ENCODE assay signal across 8 cellular contexts in the genomic region with DNA sequence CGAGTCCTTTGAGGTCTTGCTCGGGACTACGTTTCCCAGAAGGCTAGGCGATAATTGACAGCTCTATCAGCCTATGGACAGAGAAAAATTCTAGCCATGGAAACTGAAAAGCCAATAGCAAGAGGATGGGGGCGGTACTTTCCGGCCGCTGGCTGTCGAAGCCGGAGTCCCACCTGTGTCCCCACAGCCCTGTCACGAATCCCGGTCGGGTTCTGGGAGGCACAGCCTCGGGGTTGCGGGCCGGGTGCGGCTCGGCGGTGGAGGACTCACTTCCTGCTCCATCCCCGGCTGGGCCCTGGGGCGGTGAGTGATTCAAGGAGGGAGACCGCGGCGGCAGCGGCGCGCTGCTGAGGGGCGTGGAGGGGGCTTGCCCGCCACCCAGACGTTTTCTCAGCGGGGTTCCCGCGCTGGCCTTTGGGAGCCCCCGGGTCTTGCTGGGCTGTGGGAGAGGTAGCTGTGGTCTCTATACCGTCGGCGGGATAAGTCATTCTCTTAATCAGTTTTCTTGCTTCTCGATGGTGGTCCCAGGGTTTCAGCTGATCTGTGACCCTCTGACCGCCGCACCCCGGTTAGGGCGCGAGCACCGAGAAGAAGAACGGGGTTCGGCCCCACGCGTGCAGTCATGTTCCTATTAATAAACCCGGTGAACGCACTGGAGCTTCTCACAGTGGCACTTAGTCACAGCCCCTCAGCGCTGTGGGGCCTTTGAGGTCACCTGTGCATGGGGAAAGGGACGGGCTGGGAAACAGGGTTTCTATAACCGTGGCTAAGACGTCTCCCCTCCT. TPM values are rescaled to one million over a fixed set of nuclear protein-coding genes. Genes with fewer than 3 reads are reported as not detected.
DNase-seq lines count a peak whose midpoint lies in the region; ATAC-seq and TF ChIP-seq lines count a peak whose summit lies in the region.

TSS of gene ZNF774 (plus strand) at position 176 of the 785 bp plus-strand sequence. CDS start 2,377 bp downstream, outside the sequence.

- no peaks in the 10 kb centered on the region; the same call in none of the 2 replicates for H3K27me3 Mint-ChIP-seq in HFFc6 (ENCODE audit: insufficient read depth)
- peaks cover 45% of the 10 kb centered on the region for H3K27me3 Mint-ChIP-seq in activated naive CD4-positive, alpha-beta T cell treated with anti-CD3 and anti-CD28 coated beads, Interleukin-2, amount 10 ng/mL, durations not matched to agents 7 days and 5 days

- peak within 1 kb of the TSS; percentile 94 for H3K4me3 Mint-ChIP-seq in HFFc6
- H3K4me3 Mint-ChIP-seq in activated naive CD4-positive, alpha-beta T cell treated with anti-CD3 and anti-CD28 coated beads, Interleukin-2, amount 10 ng/mL, durations not matched to agents 7 days and 5 days, result peak within 1 kb of the TSS; percentile 84

- no peak for TF ChIP-seq POLR2A in testis (IDR thresholded peaks at IDR 0.05)

- 1 to 2% methylated on average over 25 to 26 of the region's 53 CpGs for WGBS in testis, 2 donors

- DNase-seq in GM04503 (ENCODE audit: low read depth) (peak; percentile 71), HFFc6 (peak; percentile 98), NAMALWA (ENCODE audit: low spot score) (peak; percentile 98), SK-MEL-5 (ENCODE audit: low read depth, low spot score) (peak; percentile 95), glomerular visceral epithelial cell (ENCODE audit: extremely low spot score) (peak; percentile 96), omental fat pad (ENCODE audit: low spot score) (peak; percentile 78), testis (peak; percentile 96)
- DNase-seq in activated naive CD4-positive, alpha-beta T cell treated with anti-CD3 and anti-CD28 coated beads, Interleukin-2, amount 10 ng/mL, durations not matched to agents 7 days and 5 days, result peak; percentile 95

- H3K27me3 ChIP-seq in testis, result no peaks in the 10 kb centered on the region

- no peak for TF ChIP-seq CTCF in HFFc6 (IDR thresholded peaks at IDR 0.05)
- no peak for TF ChIP-seq CTCF in omental fat pad (IDR thresholded peaks at IDR 0.05)
- TF ChIP-seq CTCF in testis (IDR thresholded peaks at IDR 0.05), result no peak

- intact Hi-C loops in testis (cut with DNase I; ENCODE audit: low total_unique reads), result no loop called here

- no peak within 1 kb of the TSS for H3K27ac ChIP-seq in testis

- H3K4me1 Mint-ChIP-seq in HFFc6 (ENCODE audit: low read depth), result peaks cover 20% of the 10 kb centered on the region; the same call in 1 of the 2 replicates
- peaks cover 24% of the 10 kb centered on the region for H3K4me1 Mint-ChIP-seq in activated naive CD4-positive, alpha-beta T cell treated with anti-CD3 and anti-CD28 coated beads, Interleukin-2, amount 10 ng/mL, durations not matched to agents 7 days and 5 days

- no peaks in the 10 kb centered on the region for H3K4me1 ChIP-seq in testis

- H3K9me3 Mint-ChIP-seq in HFFc6, result no peaks in the 10 kb centered on the region
- no peaks in the 10 kb centered on the region for H3K9me3 Mint-ChIP-seq in activated naive CD4-positive, alpha-beta T cell treated with anti-CD3 and anti-CD28 coated beads, Interleukin-2, amount 10 ng/mL, durations not matched to agents 7 days and 5 days

- peak within 1 kb of the TSS; percentile 64 to 87 for H3K4me3 ChIP-seq in testis

- in situ Hi-C loops in SK-MEL-5 (cut with HindIII; ENCODE audit: low pct_unique_long_range_greater_than_20kb, low sequenced_read_pairs), result no loop called here

- H3K36me3 ChIP-seq in testis (ENCODE audit: low read depth, missing control alignments), result no peaks in the 10 kb centered on the region

- ATAC-seq in omental fat pad (ENCODE audit: low FRiP score), result peak; percentile 95

- H3K9me3 ChIP-seq in testis, result no peaks in the 10 kb centered on the region

- CTCF ChIA-PET in activated naive CD4-positive, alpha-beta T cell treated with anti-CD3 and anti-CD28 coated beads, Interleukin-2, amount 10 ng/mL, durations not matched to agents 7 days and 5 days (lab: Charles Lee), result interaction anchor here (0.6 to 1.4 kb wide), 4 partner anchors 9 to 130 kb away, joined by 3 to 6 read pairs (median 4); no protein-coding TSS in a partner anchor

- H3K36me3 Mint-ChIP-seq in HFFc6 (ENCODE audit: low read depth), result no peaks in the 10 kb centered on the region
- no peaks in the 10 kb centered on the region for H3K36me3 Mint-ChIP-seq in activated naive CD4-positive, alpha-beta T cell treated with anti-CD3 and anti-CD28 coated beads, Interleukin-2, amount 10 ng/mL, durations not matched to agents 7 days and 5 days

- peak within 1 kb of the TSS; percentile 91 for H3K27ac Mint-ChIP-seq in HFFc6
- peak within 1 kb of the TSS; percentile 60 for H3K27ac Mint-ChIP-seq in activated naive CD4-positive, alpha-beta T cell treated with anti-CD3 and anti-CD28 coated beads, Interleukin-2, amount 10 ng/mL, durations not matched to agents 7 days and 5 days

RNA-seq across cellular contexts. Expression of gene ZNF774, which starts in this region (rescaled TPM):
- total RNA-seq in HFFc6 (2021; fragmentation: NEBNext Ultra II Directional; extraction: Animal tissue kit (Norgen Biotek cat#: 25700)), result 1 to 10 TPM; 1.3 to 2.3 (median 2.1) TPM
- 2.1 and 2.2 TPM in 2 replicates for total RNA-seq in SK-MEL-5 (2014; rRNA removed; shearing (Covaris generic))
- polyA plus RNA-seq in SK-MEL-5 (2015; cell fraction: cytosol; rRNA removed), result 0.96 and 2.8 TPM in 2 replicates
- 1.6 and 2.8 TPM in 2 replicates for polyA plus RNA-seq in SK-MEL-5 (2015; cell fraction: nucleus; rRNA removed)
- total RNA-seq in omental fat pad (1 to 10 TPM in 2 of 4 donors, under 1 TPM in 2; 0.36 to 1.8 (median 1.1) TPM), testis (1 to 10 TPM; 2.5 to 8.7 TPM)
- 5.6 TPM for polyA plus RNA-seq in testis (ENCODE audit: insufficient read depth, low read depth, low replicate concordance)
